39 cellular contexts compared by ENCODE assay signal in genomic region chr19:53531457-53531856, GRCh38.
"Had no signal": no experiment of that assay in that cellular context is flagged by ENCODE, and none has a peak within 500 bp of the region (broad histone marks: within the 10 kb centered on the region; RNA-seq: fewer than 3 reads in every experiment).

No MANE protein-coding gene starts in this region.

- H3K27me3 ChIP-seq: adrenal gland, ascending aorta, body of pancreas, brain microvascular endothelial cell, breast epithelium, cardiac muscle cell had no signal

- H3K4me1 ChIP-seq: adrenal gland, ascending aorta, breast epithelium had no signal

- H3K27ac ChIP-seq: adrenal gland, ascending aorta, body of pancreas, brain microvascular endothelial cell, breast epithelium, cardiac muscle cell had no signal

- H3K9me3 Mint-ChIP-seq: central memory CD8-positive, alpha-beta T cell had no signal

- H3K9me3 ChIP-seq: adrenal gland, body of pancreas had no signal

- FAIRE-seq: astrocyte, bronchial epithelial cell had no signal

- H3K36me3 ChIP-seq: adrenal gland, ascending aorta, brain microvascular endothelial cell, breast epithelium, cardiac muscle cell had no signal

- H3K4me3 ChIP-seq: adrenal gland, ascending aorta, body of pancreas, breast epithelium, cardiac muscle cell had no signal

- H3K4me3 Mint-ChIP-seq: activated naive CD4-positive, alpha-beta T cell treated with anti-CD3 and anti-CD28 coated beads for 36 hours; activated naive CD4-positive, alpha-beta T cell treated with anti-CD3 and anti-CD28 coated beads, Interleukin-2, amount 10 ng/mL, durations not matched to agents 7 days and 5 days; activated naive CD4-positive, alpha-beta T cell treated with anti-CD3 and anti-CD28 coated beads, Interleukin-2, amount 50 U/mL, for 24 hours; activated naive CD8-positive, alpha-beta T cell; activated naive CD8-positive, alpha-beta T cell treated with anti-CD3 and anti-CD28 coated beads for 36 hours; activated naive CD8-positive, alpha-beta T cell treated with anti-CD3 and anti-CD28 coated beads, Interleukin-2, amount 10 ng/mL, durations not matched to agents 7 days and 5 days; activated naive CD8-positive, alpha-beta T cell treated with anti-CD3 and anti-CD28 coated beads, Interleukin-2, amount 50 U/mL, for 24 hours; activated T-cell treated with anti-CD3 and anti-CD28 coated beads, Interleukin-2, amount 50 U/mL, for 24 hours; activated T-cell treated with anti-CD3 and anti-CD28 coated beads, Interleukin-2, amount 50 U/mL, for 4 hours; activated T-cell treated with anti-CD3 and anti-CD28 coated beads, Interleukin-2, amount 50 U/mL, for 72 hours; activated T-helper 1 cell treated with anti-CD3 and anti-CD28 coated beads, Interleukin-12 subunit alpha, Interleukin-12 subunit beta, Interleukin-2, Interleukin-4 antibody, amounts not matched to agents 30 ng/mL and 10 ng/mL and 1 ng/mL, durations not matched to agents 14 hours and 24 hours and 36 hours; activated T-helper 17 cell treated with anti-CD3 and anti-CD28 coated beads, Interleukin-2, amount 50 U/mL, for 72 hours; brain; central memory CD8-positive, alpha-beta T cell had no signal

- H3K27me3 Mint-ChIP-seq: activated naive CD4-positive, alpha-beta T cell treated with anti-CD3 and anti-CD28 coated beads, Interleukin-2, amount 10 ng/mL, durations not matched to agents 7 days and 5 days; activated naive CD4-positive, alpha-beta T cell treated with anti-CD3 and anti-CD28 coated beads, Interleukin-2, amount 50 U/mL, for 24 hours; activated naive CD8-positive, alpha-beta T cell; activated naive CD8-positive, alpha-beta T cell treated with anti-CD3 and anti-CD28 coated beads for 36 hours; activated naive CD8-positive, alpha-beta T cell treated with anti-CD3 and anti-CD28 coated beads, Interleukin-2, amount 10 ng/mL, durations not matched to agents 7 days and 5 days; activated naive CD8-positive, alpha-beta T cell treated with anti-CD3 and anti-CD28 coated beads, Interleukin-2, amount 50 U/mL, for 24 hours; activated T-cell treated with anti-CD3 and anti-CD28 coated beads, Interleukin-2, amount 50 U/mL, for 24 hours; activated T-helper 17 cell treated with anti-CD3 and anti-CD28 coated beads, Interleukin-2, amount 50 U/mL, for 72 hours; brain; central memory CD8-positive, alpha-beta T cell had no signal

- DNase-seq: activated effector memory CD4-positive, alpha-beta T cell treated with anti-CD3 and anti-CD28 coated beads, Interleukin-2, amount 50 U/mL, for 16 hours; activated effector memory CD4-positive, alpha-beta T cell treated with Interleukin-2 at 50 U/mL for 16 hours; activated gamma-delta T cell; activated gamma-delta T cell treated with Interleukin-2 at 50 U/mL for 16 hours; activated naive CD4-positive, alpha-beta T cell; activated naive CD4-positive, alpha-beta T cell treated with anti-CD3 and anti-CD28 coated beads for 36 hours; activated naive CD4-positive, alpha-beta T cell treated with anti-CD3 and anti-CD28 coated beads, Interleukin-2, amount 10 ng/mL, durations not matched to agents 7 days and 5 days; activated naive CD4-positive, alpha-beta T cell treated with anti-CD3 and anti-CD28 coated beads, Interleukin-2, amount 50 U/mL, for 16 hours; activated naive CD4-positive, alpha-beta T cell treated with Interleukin-2 at 50 U/mL for 16 hours; activated naive CD8-positive, alpha-beta T cell treated with anti-CD3 and anti-CD28 coated beads for 36 hours; activated naive CD8-positive, alpha-beta T cell treated with anti-CD3 and anti-CD28 coated beads, Interleukin-2, amount 10 ng/mL, durations not matched to agents 7 days and 5 days; activated naive CD8-positive, alpha-beta T cell treated with anti-CD3 and anti-CD28 coated beads, Interleukin-2, amount 50 U/mL, for 24 hours; activated T-cell treated with anti-CD3 and anti-CD28 coated beads, Interleukin-2, amount 50 U/mL, for 24 hours; activated T-cell treated with anti-CD3 and anti-CD28 coated beads, Interleukin-2, amount 50 U/mL, for 4 hours; activated T-cell treated with anti-CD3 and anti-CD28 coated beads, Interleukin-2, amount 50 U/mL, for 48 hours; activated T-cell treated with anti-CD3 and anti-CD28 coated beads, Interleukin-2, amount 50 U/mL, for 72 hours; adrenal gland; amniotic stem cell; amygdala; anterior cingulate cortex; aorta; body of pancreas; brain microvascular endothelial cell; caudate nucleus; central memory CD4-positive, alpha-beta T cell; cerebellar nuclear complex had no signal

- H3K36me3 Mint-ChIP-seq: brain had no signal

- H3K27ac Mint-ChIP-seq: activated naive CD4-positive, alpha-beta T cell treated with anti-CD3 and anti-CD28 coated beads for 36 hours; activated naive CD4-positive, alpha-beta T cell treated with anti-CD3 and anti-CD28 coated beads, Interleukin-2, amount 10 ng/mL, durations not matched to agents 7 days and 5 days; activated naive CD4-positive, alpha-beta T cell treated with anti-CD3 and anti-CD28 coated beads, Interleukin-2, amount 50 U/mL, for 24 hours; activated naive CD4-positive, alpha-beta T cell treated with anti-CD3 and anti-CD28 coated beads, Interleukin-2, amount 50 U/mL, for 72 hours; activated naive CD8-positive, alpha-beta T cell; activated naive CD8-positive, alpha-beta T cell treated with anti-CD3 and anti-CD28 coated beads for 36 hours; activated naive CD8-positive, alpha-beta T cell treated with anti-CD3 and anti-CD28 coated beads, Interleukin-2, amount 10 ng/mL, durations not matched to agents 7 days and 5 days; activated naive CD8-positive, alpha-beta T cell treated with anti-CD3 and anti-CD28 coated beads, Interleukin-2, amount 50 U/mL, for 24 hours; activated T-cell treated with anti-CD3 and anti-CD28 coated beads, Interleukin-2, amount 50 U/mL, for 24 hours; activated T-cell treated with anti-CD3 and anti-CD28 coated beads, Interleukin-2, amount 50 U/mL, for 72 hours; activated T-helper 1 cell treated with anti-CD3 and anti-CD28 coated beads, Interleukin-12 subunit alpha, Interleukin-12 subunit beta, Interleukin-2, Interleukin-4 antibody, amounts not matched to agents 30 ng/mL and 10 ng/mL and 1 ng/mL, durations not matched to agents 14 hours and 24 hours and 36 hours; activated T-helper 17 cell treated with anti-CD3 and anti-CD28 coated beads, Interleukin-2, amount 50 U/mL, for 72 hours; activated T-helper 2 cell treated with anti-CD3 and anti-CD28 coated beads, Interferon-gamma antibody, Interleukin-2, Interleukin-4, amounts not matched to agents 10 μg/mL and 5 μg/mL and 100 μg/mL, durations not matched to agents 14 hours and 24 hours and 36 hours; brain had no signal

- H3K4me1 Mint-ChIP-seq: activated T-helper 17 cell treated with anti-CD3 and anti-CD28 coated beads, Interleukin-2, amount 50 U/mL, for 72 hours; brain; central memory CD8-positive, alpha-beta T cell had no signal

- ATAC-seq: activated naive CD4-positive, alpha-beta T cell treated with anti-CD3 and anti-CD28 coated beads, Interleukin-2, amount 50 U/mL, for 72 hours; activated naive CD8-positive, alpha-beta T cell treated with anti-CD3 and anti-CD28 coated beads, Interleukin-2, amount 50 U/mL, for 24 hours; activated T-cell treated with anti-CD3 and anti-CD28 coated beads, Interleukin-2, amount 50 U/mL, for 4 hours; activated T-cell treated with anti-CD3 and anti-CD28 coated beads, Interleukin-2, amount 50 U/mL, for 72 hours; activated T-helper 17 cell treated with anti-CD3 and anti-CD28 coated beads, Interleukin-2, amount 50 U/mL, for 72 hours; body of pancreas had no signal
